In the genomic region with DNA sequence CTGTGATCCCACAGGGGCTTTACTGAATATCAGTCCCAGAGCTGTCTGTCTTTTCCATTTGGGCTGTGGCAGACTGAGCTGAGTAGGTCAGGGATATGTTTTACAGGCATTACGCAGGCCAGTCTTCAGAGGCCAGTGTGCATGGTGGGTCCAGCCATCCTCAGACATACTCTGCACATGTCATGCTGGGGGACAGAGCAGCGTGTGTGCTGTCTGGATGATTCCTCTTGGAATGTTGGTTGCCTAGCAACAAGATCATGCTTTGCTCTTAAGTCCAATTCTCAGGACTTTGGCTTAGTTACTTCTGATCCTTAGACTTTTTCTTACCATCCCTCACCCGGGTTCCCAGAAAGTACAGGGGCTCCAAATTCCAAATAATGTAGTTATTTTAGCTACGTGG, we compare ENCODE assay signal across 21 cellular contexts.
DNase-seq lines count a peak whose midpoint lies in the region; ATAC-seq and TF ChIP-seq lines count a peak whose summit lies in the region.
"Had no signal": no experiment of that assay in that cellular context is flagged by ENCODE, and none has a peak within 500 bp of the region (broad histone marks: within the 10 kb centered on the region; RNA-seq: fewer than 3 reads in every experiment).

No MANE protein-coding gene starts in this region.

- no peaks in the 10 kb centered on the region for H3K27me3 ChIP-seq in IMR-90 (ENCODE audit: control insufficient read depth, insufficient read depth, low read length)

- peak; percentile 13 for DNase-seq in Ammon's horn (ENCODE audit: low spot score)
- peak; percentile 15 for DNase-seq in IMR-90
- DNase-seq in choroid plexus epithelial cell (ENCODE audit: low read depth): peak; percentile 35
- DNase-seq in kidney tubule cell (ENCODE audit: low spot score): peak; percentile 55
- no peak for DNase-seq in GM03348 (ENCODE audit: low spot score)
- no peak for DNase-seq in GF-D8 (lab: John Stamatoyannopoulos, UW)
- DNase-seq in mesenteric fat pad (ENCODE audit: low spot score): no peak
- DNase-seq: ACHN; activated CD4-positive, alpha-beta T cell treated with anti-CD3 and anti-CD28 coated beads for 48 hours; activated CD8-positive, alpha-beta memory T cell treated with anti-CD3 and anti-CD28 coated beads for 24 hours; activated effector memory CD4-positive, alpha-beta T cell treated with Interleukin-2 at 50 U/mL for 16 hours; aorta; central memory CD4-positive, alpha-beta T cell; NCI-H1694 treated with DMSO at 0.1 percent for 48 hours; NCI-H226; PC-9; Right ventricle myocardium superior; stimulated activated CD4-positive, alpha-beta T cell treated with anti-CD3 and anti-CD28 coated beads, Interleukin-15, amount 100 ng/mL, for 24 hours; stimulated activated naive CD4-positive, alpha-beta T cell had no signal

- H3K9me1 ChIP-seq in IMR-90 (ENCODE audit: insufficient read depth, low read length): no peaks in the 10 kb centered on the region

- H4K91ac ChIP-seq in IMR-90 (ENCODE audit: insufficient read depth, low read depth, low read length): no peak overlapping the region

- in situ Hi-C loops in IMR-90 (cut with MboI; ENCODE audit: low sequenced_read_pairs): no loop called here

- WGBS in IMR-90 (ENCODE audit: extremely low coverage in 2 of 2, insufficient read length in 1 of 2), 2 experiments: 0% methylated on average over 1 of the region's 4 CpGs; no CpG with 5 or more reads in 1 of the 2 experiments

- no peak overlapping the region for H3K23ac ChIP-seq in IMR-90 (ENCODE audit: low read depth, low read length)

- intact Hi-C loops in IMR-90 (cut with micrococcal nuclease): no loop called here

- H2AK5ac ChIP-seq in IMR-90 (ENCODE audit: low read depth, low read length): no peak overlapping the region

- H3K4me1 ChIP-seq in IMR-90 (ENCODE audit: control insufficient read depth, insufficient read depth, low read length): no peaks in the 10 kb centered on the region

- H2BK20ac ChIP-seq in IMR-90 (ENCODE audit: low read depth, low read length): no peak overlapping the region

- H2AFZ ChIP-seq in IMR-90 (replicated peaks; ENCODE audit: low read length, poor library complexity): no peak overlapping the region
- H2AFZ ChIP-seq: PC-9 had no signal

- no peak overlapping the region for H2BK15ac ChIP-seq in IMR-90 (ENCODE audit: low read depth, low read length)

- no peak overlapping the region for H3K9ac ChIP-seq in IMR-90 (ENCODE audit: low read depth, low read length)

- ATAC-seq in IMR-90 (ENCODE audit: low read depth): no peak
- no peak for ATAC-seq in GM19463 (IDR thresholded peaks at IDR 0.05; ENCODE audit: unreplicated experiment)

- no peak overlapping the region for H3K56ac ChIP-seq in IMR-90 (ENCODE audit: extremely low read depth, insufficient read depth, low read length)

- no peak overlapping the region for H3K14ac ChIP-seq in IMR-90 (replicated peaks; ENCODE audit: low read depth, low read length)

- dilution Hi-C loops in IMR-90 (cut with HindIII; ENCODE audit: low sequenced_read_pairs, unreplicated experiment): no loop called here

- no peaks in the 10 kb centered on the region for H4K20me1 ChIP-seq in IMR-90 (ENCODE audit: insufficient read depth, low read length)

- CTCF ChIA-PET in IMR-90 (lab: Yijun Ruan, JAX): interaction anchor here (1.6 kb wide), 1 partner anchor 9 kb away, joined by 4 read pairs; no protein-coding TSS in a partner anchor

- no TSS peak for BruUV-seq in IMR-90 (replicated peaks; lab: Mats Ljungman, UMichigan)

- no peaks in the 10 kb centered on the region for H3K79me1 ChIP-seq in IMR-90 (ENCODE audit: low read depth in 1 of 2, low read length in 2 of 2)

- TF ChIP-seq RAD21 in IMR-90 (IDR thresholded peaks at IDR 0.05; ENCODE audit: low read length): no peak

- POLR2A ChIA-PET in IMR-90 (lab: Charles Lee; ENCODE audit: unreplicated experiment): no interaction called here

- no peak overlapping the region for H4K8ac ChIP-seq in IMR-90 (ENCODE audit: low read depth in 2 of 2, low read length in 2 of 2)

- no peak overlapping the region for H3K4ac ChIP-seq in IMR-90 (ENCODE audit: low read depth, low read length)

- H3K18ac ChIP-seq in IMR-90 (ENCODE audit: low read depth, low read length): no peak overlapping the region

- H3K4me3 ChIP-seq in IMR-90 (ENCODE audit: insufficient read depth, low read depth, low read length) (no peak overlapping the region), choroid plexus epithelial cell (ENCODE audit: low read depth, low read length) (no peak overlapping the region)
- H3K4me3 ChIP-seq: PC-9 had no signal

- no peak for TF ChIP-seq POLR2A in IMR-90 (IDR thresholded peaks at IDR 0.05; ENCODE audit: low read depth, low read length)

- TF ChIP-seq CTCF in IMR-90 (conservative IDR thresholded peaks at IDR 0.05; ENCODE audit: low read depth, low read length) (no peak), choroid plexus epithelial cell (conservative IDR thresholded peaks at IDR 0.05; ENCODE audit: low read depth, low read length) (no peak)

- no peak overlapping the region for H3K27ac ChIP-seq in IMR-90 (ENCODE audit: insufficient read depth, low read length)
- H3K27ac ChIP-seq: PC-9, VCaP had no signal

- no peaks in the 10 kb centered on the region for H3K9me3 ChIP-seq in IMR-90 (ENCODE audit: control insufficient read depth, insufficient read depth, low read length)

- no peak overlapping the region for H2BK120ac ChIP-seq in IMR-90 (ENCODE audit: low read depth, low read length)

- no peak overlapping the region for H2BK5ac ChIP-seq in IMR-90 (ENCODE audit: low read depth, low read length, poor library complexity, severe bottlenecking)

- H4K5ac ChIP-seq in IMR-90 (ENCODE audit: low read depth, low read length): no peak overlapping the region

- H2AK9ac ChIP-seq in IMR-90 (replicated peaks; ENCODE audit: low read depth, low read length, poor library complexity): no peak overlapping the region

- H3K4me2 ChIP-seq in IMR-90 (ENCODE audit: low read depth, low read length): no peak overlapping the region
- H3K4me2 ChIP-seq: PC-9 had no signal

- H3K36me3 ChIP-seq in IMR-90 (ENCODE audit: control insufficient read depth, insufficient read depth, low read length): no peaks in the 10 kb centered on the region

TF ChIP-seq in IMR-90, 13 proteins besides CTCF, POLR2A, EP300 and RAD21:
- TF ChIP-seq CHD1 (IDR thresholded peaks at IDR 0.05; ENCODE audit: low read depth, low read length) (no peak), CEBPB (IDR thresholded peaks at IDR 0.05; ENCODE audit: low read depth, low read length) (no peak), FOS (IDR thresholded peaks at IDR 0.05; ENCODE audit: low read depth, low read length) (no peak), MAFK (IDR thresholded peaks at IDR 0.05; ENCODE audit: low read depth, low read length) (no peak), BHLHE40 (IDR thresholded peaks at IDR 0.05; ENCODE audit: low read depth, low read length) (no peak), NFE2L2 (IDR thresholded peaks at IDR 0.05; ENCODE audit: low read depth, low read length) (no peak), RFX5 (IDR thresholded peaks at IDR 0.05; ENCODE audit: low read depth, low read length) (no peak), RCOR1 (IDR thresholded peaks at IDR 0.05; ENCODE audit: insufficient replicate concordance, low read length) (no peak), MXI1 (IDR thresholded peaks at IDR 0.05; ENCODE audit: borderline replicate concordance, low read depth, low read length) (no peak), SMC3 (IDR thresholded peaks at IDR 0.05; ENCODE audit: low read depth, low read length) (no peak), MAZ (IDR thresholded peaks at IDR 0.05; ENCODE audit: borderline replicate concordance, low read depth, low read length) (no peak)
- TF ChIP-seq, protein P1, sequence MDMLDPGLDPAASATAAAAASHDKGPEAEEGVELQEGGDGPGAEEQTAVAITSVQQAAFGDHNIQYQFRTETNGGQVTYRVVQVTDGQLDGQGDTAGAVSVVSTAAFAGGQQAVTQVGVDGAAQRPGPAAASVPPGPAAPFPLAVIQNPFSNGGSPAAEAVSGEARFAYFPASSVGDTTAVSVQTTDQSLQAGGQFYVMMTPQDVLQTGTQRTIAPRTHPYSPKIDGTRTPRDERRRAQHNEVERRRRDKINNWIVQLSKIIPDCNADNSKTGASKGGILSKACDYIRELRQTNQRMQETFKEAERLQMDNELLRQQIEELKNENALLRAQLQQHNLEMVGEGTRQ (IDR thresholded peaks at IDR 0.05; ENCODE audit: low read depth, low read length): no peak
- TF ChIP-seq, protein P2, sequence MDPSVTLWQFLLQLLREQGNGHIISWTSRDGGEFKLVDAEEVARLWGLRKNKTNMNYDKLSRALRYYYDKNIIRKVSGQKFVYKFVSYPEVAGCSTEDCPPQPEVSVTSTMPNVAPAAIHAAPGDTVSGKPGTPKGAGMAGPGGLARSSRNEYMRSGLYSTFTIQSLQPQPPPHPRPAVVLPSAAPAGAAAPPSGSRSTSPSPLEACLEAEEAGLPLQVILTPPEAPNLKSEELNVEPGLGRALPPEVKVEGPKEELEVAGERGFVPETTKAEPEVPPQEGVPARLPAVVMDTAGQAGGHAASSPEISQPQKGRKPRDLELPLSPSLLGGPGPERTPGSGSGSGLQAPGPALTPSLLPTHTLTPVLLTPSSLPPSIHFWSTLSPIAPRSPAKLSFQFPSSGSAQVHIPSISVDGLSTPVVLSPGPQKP (IDR thresholded peaks at IDR 0.05; ENCODE audit: borderline replicate concordance, low read depth, low read length): no peak

Comparison
In these comparisons a context has a peak if more than half of its experiments do, and no peak if none do; other contexts are left out.
1. DNase-seq: peak in Ammon's horn (single experiment), IMR-90 (single experiment), choroid plexus epithelial cell (single experiment) and kidney tubule cell (single experiment); none in GM03348 (single experiment), GF-D8 (single experiment) and mesenteric fat pad (single experiment).